In the genomic region with DNA sequence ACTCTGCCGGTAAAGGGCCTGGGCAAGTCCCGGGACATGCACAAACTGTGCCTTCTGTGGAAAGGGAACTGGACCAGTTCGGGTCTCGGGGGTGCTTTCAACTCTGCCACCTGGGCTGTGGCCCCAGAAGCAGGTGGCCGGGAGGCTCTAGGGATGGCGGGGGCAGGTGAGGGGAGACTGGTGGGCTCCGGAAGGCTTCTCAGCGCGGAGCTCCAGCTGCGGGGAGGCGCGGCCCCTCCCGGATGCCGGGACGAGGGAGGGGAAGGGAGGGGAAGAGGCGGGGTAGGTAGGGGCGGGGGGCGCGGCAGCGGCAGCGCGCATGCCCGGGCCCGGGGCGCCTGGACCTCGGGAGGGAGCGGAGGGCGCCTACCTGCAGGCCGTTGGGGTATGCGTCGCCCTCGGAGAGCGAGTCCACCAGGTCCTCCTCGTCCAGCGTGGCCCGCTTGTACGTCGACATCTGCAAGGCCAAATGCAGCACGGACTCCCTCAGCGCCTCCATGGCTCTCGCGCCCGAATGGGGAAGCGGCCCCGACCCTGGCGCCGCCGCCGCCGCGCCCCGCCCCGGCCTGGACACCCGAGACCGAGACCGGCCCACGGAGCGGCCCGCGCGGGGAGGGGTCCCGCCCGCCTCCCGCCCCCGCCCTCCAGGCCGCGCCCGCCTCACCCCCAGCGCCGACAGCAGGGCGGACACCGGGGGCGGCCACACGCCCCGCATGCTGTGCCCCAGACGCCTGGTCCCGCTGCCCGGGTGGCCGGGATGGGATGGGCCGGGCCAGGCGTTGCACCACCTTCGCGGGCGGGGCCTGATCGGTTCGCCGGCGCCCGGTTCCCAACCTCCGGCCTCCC, we compare ENCODE assay signal across 1 cellular context.
TF ChIP-seq lines count a peak whose summit lies in the region.

A gene (minus strand): TSS at position 764 of the 846 bp plus-strand sequence. CDS start 49 bp downstream, at position 715.

TF ChIP-seq in WTC11, 78 proteins besides CTCF, POLR2A, EP300 and RAD21 (continued from another document):
- TF ChIP-seq TCF7 (CRISPR knock-in tag; IDR thresholded peaks at IDR 0.05; ENCODE audit: low read depth) (no peak), CBFB (CRISPR knock-in tag; IDR thresholded peaks at IDR 0.05; ENCODE audit: low read depth) (peak; percentile 63; the same call in 1 of the 2 replicates)
